9 cellular contexts compared by ENCODE assay signal in genomic region chr11:46247664-46248063, GRCh38. TPM values are rescaled to one million over a fixed set of nuclear protein-coding genes. Genes with fewer than 3 reads are reported as not detected.
DNase-seq lines count a peak whose midpoint lies in the region; ATAC-seq, FAIRE-seq and TF ChIP-seq lines count a peak whose summit lies in the region.
"Had no signal": no experiment of that assay in that cellular context is flagged by ENCODE, and none has a peak within 500 bp of the region (broad histone marks: within the 10 kb centered on the region; RNA-seq: fewer than 3 reads in every experiment).

No MANE protein-coding gene starts in this region.

- ATAC-seq in HCT116: peak; percentile 29
- peak; percentile 53 for ATAC-seq in GM12878
- ATAC-seq in stimulated activated naive B cell treated with anti-CD40 and anti-IgM and Interleukin-4, amounts not matched to agents 10 μg/mL and 1 μg/mL and 100 μg/mL, for 72 hours (replicated peaks): no peak
- no peak for ATAC-seq in HG03378 (IDR thresholded peaks at IDR 0.05; ENCODE audit: unreplicated experiment)

- no peaks in the 10 kb centered on the region for H3K27me3 Mint-ChIP-seq in mesothelial cell of epicardium (ENCODE audit: low read depth)
- peaks cover 13 to 14% of the 10 kb centered on the region in 2 donors for H3K27me3 Mint-ChIP-seq in stimulated activated naive B cell treated with anti-CD40 and anti-IgM and Interleukin-4, amounts not matched to agents 10 μg/mL and 1 μg/mL and 100 μg/mL, for 72 hours

- DNase-seq in AML-193 (lab: John Stamatoyannopoulos, UW) (peak; percentile 5 to 16), HCT116 (ENCODE audit: low read depth, low spot score) (peak; percentile 76), NCI-H748 treated with DMSO at 0.1 percent for 48 hours (lab: John Stamatoyannopoulos, UW) (peak; percentile 74), GM12878 (ENCODE audit: low read depth, low spot score) (no peak), mesothelial cell of epicardium (ENCODE audit: low spot score in 2 of 2, unreplicated experiment in 2 of 2) (no peak), germinal center (ENCODE audit: low spot score) (no peak)
- DNase-seq in stimulated activated naive B cell treated with anti-CD40 and anti-IgM and Interleukin-4, amounts not matched to agents 10 μg/mL and 1 μg/mL and 100 μg/mL, for 72 hours: no peak

- no peaks in the 10 kb centered on the region for H3K79me2 ChIP-seq in HCT116 (ENCODE audit: insufficient read depth, low read length)
- H3K79me2 ChIP-seq in GM12878 (ENCODE audit: control insufficient read depth, insufficient read depth, low read length): no peaks in the 10 kb centered on the region

- no peaks in the 10 kb centered on the region for H3K27me3 ChIP-seq in HCT116 (ENCODE audit: insufficient read depth, low read length)
- H3K27me3 ChIP-seq in GM12878 (replicated peaks in 1 of 2; ENCODE audit: control insufficient read depth in 2 of 2, insufficient read depth in 2 of 2, low read length in 1 of 2): no peaks in the 10 kb centered on the region

- H3K9me2 ChIP-seq in HCT116 (ENCODE audit: insufficient read depth): no peaks in the 10 kb centered on the region

- intact Hi-C loops in HCT116 (cut with micrococcal nuclease) (loop anchor here (1.0 to 5.0 kb wide), 2 partner anchors 61 to 120 kb away; no protein-coding TSS in a partner anchor), GM12878 (cut with micrococcal nuclease; ENCODE audit: unreplicated experiment) (loop anchor here (1.0 to 10.0 kb wide), 2 partner anchors 61 to 287 kb away; no protein-coding TSS in a partner anchor)

- H3K4me3 ChIP-seq in HCT116 (replicated peaks in 1 of 2; ENCODE audit: low read depth in 1 of 2, low read length in 2 of 2): no peak overlapping the region
- no peak overlapping the region for H3K4me3 ChIP-seq in GM12878

- H2AFZ ChIP-seq in HCT116 (ENCODE audit: low read depth, low read length, poor library complexity, severe bottlenecking): peak overlapping the region; percentile 20
- H2AFZ ChIP-seq in GM12878 (ENCODE audit: control insufficient read depth, low read depth, low read length): no peak overlapping the region

- H3K9me3 Mint-ChIP-seq in mesothelial cell of epicardium: no peaks in the 10 kb centered on the region
- no peaks in the 10 kb centered on the region for H3K9me3 Mint-ChIP-seq in stimulated activated naive B cell treated with anti-CD40 and anti-IgM and Interleukin-4, amounts not matched to agents 10 μg/mL and 1 μg/mL and 100 μg/mL, for 72 hours
- H3K9me3 Mint-ChIP-seq: stimulated activated naive CD8-positive, alpha-beta T cell treated with anti-CD3 and anti-CD28 coated beads, Interleukin-15, Interleukin-2, amounts not matched to agents 100 ng/mL and 50 ng/mL, for 24 hours had no signal

- TF ChIP-seq POLR2A in HCT116 (IDR thresholded peaks at IDR 0.05; ENCODE audit: borderline replicate concordance, extremely low read depth, insufficient read depth, insufficient read length) (no peak), GM12878 (IDR thresholded peaks at IDR 0.05; ENCODE audit: low read depth, low read length) (no peak)

- no peaks in the 10 kb centered on the region for H3K36me3 Mint-ChIP-seq in mesothelial cell of epicardium
- H3K36me3 Mint-ChIP-seq in stimulated activated naive B cell treated with anti-CD40 and anti-IgM and Interleukin-4, amounts not matched to agents 10 μg/mL and 1 μg/mL and 100 μg/mL, for 72 hours: no peaks in the 10 kb centered on the region

- no peak for FAIRE-seq in GM12878 (lab: Jason Lieb, UNC)

- no peak overlapping the region for H3K4me2 ChIP-seq in HCT116 (ENCODE audit: low read length)
- no peak overlapping the region for H3K4me2 ChIP-seq in GM12878 (ENCODE audit: control insufficient read depth, insufficient read depth)

- BruUV-seq in HCT116 (replicated peaks; lab: Mats Ljungman, UMichigan): no TSS peak
- BruUV-seq in GM12878 (replicated peaks; lab: Mats Ljungman, UMichigan): no TSS peak

- in situ Hi-C loops in GM12878 (cut with MboI): no loop called here

- TF ChIP-seq RAD21 in HCT116 (IDR thresholded peaks at IDR 0.05; ENCODE audit: low read depth) (peak; percentile 95), GM12878 (IDR thresholded peaks at IDR 0.05; ENCODE audit: insufficient read depth, low read depth, low read length) (peak; percentile 87)

- H4K20me1 ChIP-seq in HCT116 (ENCODE audit: insufficient read depth) (no peaks in the 10 kb centered on the region), GM12878 (ENCODE audit: control insufficient read depth, insufficient read depth) (no peaks in the 10 kb centered on the region)

- SMC1A ChIA-PET in GM12878 (lab: Charles Lee; ENCODE audit: uncharacterized antibody, unreplicated experiment): interaction anchor here (0.9 to 5.5 kb wide), 4 partner anchors 18 to 121 kb away, joined by 3 to 73 read pairs (median 14); no protein-coding TSS in a partner anchor

- WGBS in GM12878 (ENCODE audit: insufficient coverage, insufficient replicate concordance, low lambda C conversion rate, missing lambda C conversion rate): 14% methylated on average over 4 of the region's 4 CpGs

- TF ChIP-seq CTCF in HCT116 (IDR thresholded peaks at IDR 0.05 in 2 of 3, conservative IDR thresholded peaks at IDR 0.05 in 1 of 3; ENCODE audit: borderline replicate concordance in 1 of 3, insufficient read depth in 1 of 3, low read depth in 2 of 3, low read length in 2 of 3): peak; percentile 62 to 90 (median 76)
- TF ChIP-seq CTCF in GM12878 (IDR thresholded peaks at IDR 0.05 in 2 of 3, conservative IDR thresholded peaks at IDR 0.05 in 1 of 3; ENCODE audit: control insufficient read depth in 2 of 3, extremely low read depth in 1 of 3, insufficient read depth in 1 of 3, low read depth in 3 of 3, low read length in 3 of 3): peak; percentile 63 to 81 (median 68)
- peak; percentile 16 for TF ChIP-seq CTCF in mesothelial cell of epicardium (IDR thresholded peaks at IDR 0.05; ENCODE audit: unreplicated experiment)

- no peak overlapping the region for H3K9ac ChIP-seq in HCT116 (ENCODE audit: low read length)
- no peak overlapping the region for H3K9ac ChIP-seq in GM12878 (ENCODE audit: control insufficient read depth, insufficient read depth, low read length)

- H3K36me3 ChIP-seq in HCT116 (ENCODE audit: control insufficient read depth in 1 of 2, insufficient read depth in 2 of 2, low read length in 2 of 2) (no peaks in the 10 kb centered on the region), GM12878 (ENCODE audit: control insufficient read depth in 2 of 2, insufficient read depth in 2 of 2, low read length in 1 of 2) (no peaks in the 10 kb centered on the region)

- CTCF ChIA-PET in HCT116 (lab: Charles Lee) (interaction anchor here (1.0 to 2.9 kb wide), 4 partner anchors 61 to 128 kb away, joined by 3 to 16 read pairs (median 3); no protein-coding TSS in a partner anchor), GM12878 (lab: Yijun Ruan, JAX) (interaction anchor here (1.0 to 17.5 kb wide), 2 partner anchors 65 to 96 kb away, joined by 4 to 626 read pairs; no protein-coding TSS in a partner anchor)

- RAD21 ChIA-PET in HCT116 (lab: Charles Lee; ENCODE audit: low non-redundant PET in 1 of 2, low total read pairs in 2 of 2, uncharacterized antibody in 2 of 2, unreplicated experiment in 2 of 2) (interaction anchor here (1.3 to 1.8 kb wide), 2 partner anchors 67 kb away, joined by 3 to 10 read pairs; no protein-coding TSS in a partner anchor), GM12878 (lab: Charles Lee; ENCODE audit: unreplicated experiment) (interaction anchor here (0.8 to 16.5 kb wide), 2 partner anchors 16 to 65 kb away, joined by 3 to 316 read pairs; no protein-coding TSS in a partner anchor)

- H3K4me1 ChIP-seq in HCT116 (ENCODE audit: control insufficient read depth in 1 of 2, insufficient read depth in 2 of 2, low read length in 2 of 2): peaks cover 11 to 53% of the 10 kb centered on the region in 2 experiments
- peaks cover 17% of the 10 kb centered on the region for H3K4me1 ChIP-seq in GM12878 (ENCODE audit: control insufficient read depth, insufficient read depth, low read length)

- no peak for TF ChIP-seq EP300 in GM12878 (IDR thresholded peaks at IDR 0.05; ENCODE audit: borderline replicate concordance in 1 of 2, control insufficient read depth in 1 of 2, low read depth in 2 of 2, low read length in 2 of 2)

- H3K4me3 Mint-ChIP-seq in mesothelial cell of epicardium: no peak overlapping the region
- no peak overlapping the region for H3K4me3 Mint-ChIP-seq in stimulated activated naive B cell treated with anti-CD40 and anti-IgM and Interleukin-4, amounts not matched to agents 10 μg/mL and 1 μg/mL and 100 μg/mL, for 72 hours
- H3K4me3 Mint-ChIP-seq: stimulated activated naive CD8-positive, alpha-beta T cell treated with anti-CD3 and anti-CD28 coated beads, Interleukin-15, Interleukin-2, amounts not matched to agents 100 ng/mL and 50 ng/mL, for 24 hours had no signal

- H3K27ac Mint-ChIP-seq in mesothelial cell of epicardium: peak overlapping the region; percentile 57
- H3K27ac Mint-ChIP-seq in stimulated activated naive B cell treated with anti-CD40 and anti-IgM and Interleukin-4, amounts not matched to agents 10 μg/mL and 1 μg/mL and 100 μg/mL, for 72 hours: no peak overlapping the region
- H3K27ac Mint-ChIP-seq: stimulated activated naive CD8-positive, alpha-beta T cell treated with anti-CD3 and anti-CD28 coated beads, Interleukin-15, Interleukin-2, amounts not matched to agents 100 ng/mL and 50 ng/mL, for 24 hours had no signal

- POLR2A ChIA-PET in HCT116 (lab: Charles Lee) (no interaction called here), GM12878 (lab: Charles Lee) (no interaction called here)

- H3K27ac ChIP-seq in HCT116 (ENCODE audit: low read depth, low read length): peak overlapping the region; percentile 47; the same call in 1 of the 2 replicates
- no peak overlapping the region for H3K27ac ChIP-seq in GM12878 (ENCODE audit: control insufficient read depth, insufficient read depth)

- H3K9me3 ChIP-seq in HCT116 (ENCODE audit: control insufficient read depth in 1 of 2, insufficient read depth in 1 of 2, low read depth in 1 of 2, low read length in 2 of 2) (no peaks in the 10 kb centered on the region), GM12878 (replicated peaks; ENCODE audit: control insufficient read depth, insufficient read depth, low read length) (no peaks in the 10 kb centered on the region)

- H3K4me1 Mint-ChIP-seq in mesothelial cell of epicardium: peaks cover 24% of the 10 kb centered on the region
- H3K4me1 Mint-ChIP-seq in stimulated activated naive B cell treated with anti-CD40 and anti-IgM and Interleukin-4, amounts not matched to agents 10 μg/mL and 1 μg/mL and 100 μg/mL, for 72 hours: peaks cover 8 to 10% of the 10 kb centered on the region in 2 donors

RNA-seq across cellular contexts. Expression of gene CREB3L1, which starts 29.8 kb away (rescaled TPM):
- 0.37 TPM for total RNA-seq in HCT116 (2021; ENCODE audit: unreplicated experiment)
- 0.29 and 0.30 TPM in 2 replicates for polyA plus RNA-seq in HCT116 (2012)
- total RNA-seq in GM12878 (2013; cell fraction: nucleolus; rRNA removed): 3.5 and 4.3 TPM in 2 replicates
- 0.11 and 1.2 TPM in 2 replicates for total RNA-seq in GM12878 (2014; rRNA removed)
- total RNA-seq in GM12878 (2014; rRNA removed; fragmentation: Illumina TruSeq; extraction: Trizol): 0.04 TPM in 1 of 2 replicates, not detected in the other
- total RNA-seq in GM12878 (2021): 1.0 and 1.4 TPM in 2 replicates
- 0.91 TPM for polyA plus RNA-seq in GM12878 (2011; ENCODE audit: low read depth)
- 0.18 and 0.26 TPM in 2 replicates for polyA plus RNA-seq in GM12878 (2011; rRNA removed)
- 0.20 and 0.30 TPM in 2 replicates for polyA plus RNA-seq in GM12878 (2011; cell fraction: cytosol; rRNA removed)
- polyA plus RNA-seq in GM12878 (2011; cell fraction: nucleus; rRNA removed): 0.37 and 0.75 TPM in 2 replicates
- 2.7 and 3.3 TPM in 2 replicates for polyA plus RNA-seq in GM12878 (2012)
- 0.25 and 0.28 TPM in 2 replicates for polyA plus RNA-seq in GM12878 (2014; fragmentation: Illumina TruSeq; extraction: Trizol)
- under 1 TPM; 0.03 to 0.13 TPM for polyA plus RNA-seq in GM12878 (2014; fragmentation: Nextera tagmentation; extraction: Ambion mirVana)
- polyA plus RNA-seq in GM12878 (2014; rRNA removed): 0.20 and 0.28 TPM in 2 replicates
- polyA plus RNA-seq in GM12878 (2016; fragmentation: Nextera tagmentation; extraction: Ambion mirVana): under 1 TPM; 0.24 to 0.27 TPM
- polyA minus RNA-seq in GM12878 (2011; rRNA and poly(A)+ RNA removed): 0.31 and 0.37 TPM in 2 replicates
- polyA minus RNA-seq in GM12878 (2011; cell fraction: cytosol; rRNA and poly(A)+ RNA removed): 0.94 and 2.4 TPM in 2 replicates
- polyA minus RNA-seq in GM12878 (2011; cell fraction: nucleus; rRNA and poly(A)+ RNA removed): 0.36 and 0.67 TPM in 2 replicates
- total RNA-seq in mesothelial cell of epicardium: 34.5 to 43.0 TPM (median 36.3 TPM) in 3 replicates

Comparison
In these comparisons a context has a peak if more than half of its experiments do, and no peak if none do; other contexts are left out.
1. DNase-seq: peak in AML-193 (2 of 2), HCT116 (single experiment) and NCI-H748 treated with DMSO at 0.1 percent for 48 hours (single experiment); none in GM12878 (single experiment), mesothelial cell of epicardium (0 of 2), stimulated activated naive B cell treated with anti-CD40 and anti-IgM and Interleukin-4, amounts not matched to agents 10 μg/mL and 1 μg/mL and 100 μg/mL, for 72 hours (single experiment) and germinal center (single experiment).
2. ATAC-seq: peak in HCT116 (single experiment) and GM12878 (single experiment); none in stimulated activated naive B cell treated with anti-CD40 and anti-IgM and Interleukin-4, amounts not matched to agents 10 μg/mL and 1 μg/mL and 100 μg/mL, for 72 hours (0 of 2) and HG03378 (single experiment).
3. CTCF ChIP-seq: peak in every context shown above with its lines; median percentile 76 in HCT116; 68 in GM12878; 16 in mesothelial cell of epicardium.